In the genomic region with DNA sequence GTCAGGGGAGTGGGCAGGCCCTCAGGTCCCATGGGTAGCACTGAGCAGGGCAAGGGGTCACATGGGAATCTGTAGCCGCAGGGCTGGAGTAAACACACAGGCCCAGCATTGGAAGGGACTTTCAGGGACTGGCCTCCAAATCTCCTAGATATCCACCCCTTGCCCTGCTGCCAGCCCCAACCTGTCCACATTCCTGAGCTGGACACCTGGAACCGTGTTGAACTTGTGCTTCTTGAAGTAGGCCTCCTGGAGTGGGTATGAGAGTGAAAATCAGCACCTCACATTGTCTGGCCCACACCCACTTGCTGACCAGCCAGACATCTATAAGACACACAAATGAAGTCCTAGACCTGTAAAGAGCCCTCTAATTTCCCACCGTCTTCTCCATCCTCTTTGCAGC, we compare ENCODE assay signal across 22 cellular contexts. TPM values are rescaled to one million over a fixed set of nuclear protein-coding genes. Genes with fewer than 3 reads are reported as not detected.
DNase-seq lines count a peak whose midpoint lies in the region; ATAC-seq and TF ChIP-seq lines count a peak whose summit lies in the region.
"Had no signal": no experiment of that assay in that cellular context is flagged by ENCODE, and none has a peak within 500 bp of the region (broad histone marks: within the 10 kb centered on the region; RNA-seq: fewer than 3 reads in every experiment).

No MANE protein-coding gene starts in this region.

- H3K4me2 ChIP-seq in IMR-90 (ENCODE audit: low read depth, low read length) = no peak overlapping the region
- H3K4me2 ChIP-seq in mammary epithelial cell (ENCODE audit: insufficient read depth, low read depth, low read length) = peak overlapping the region; percentile 43

- H2AK5ac ChIP-seq in IMR-90 (ENCODE audit: low read depth, low read length) = peak overlapping the region; percentile 41; the same call in 1 of the 2 replicates

- peak overlapping the region; percentile 57 for H2BK120ac ChIP-seq in IMR-90 (ENCODE audit: low read depth, low read length)

- no peak overlapping the region for H4K5ac ChIP-seq in IMR-90 (ENCODE audit: low read depth, low read length)

- CTCF ChIA-PET in IMR-90 (lab: Yijun Ruan, JAX) (no interaction called here), mammary epithelial cell (lab: Charles Lee; ENCODE audit: low non-redundant PET) (no interaction called here)
- CTCF ChIA-PET in CD4-positive, alpha-beta T cell (lab: Charles Lee) = no interaction called here

- no peak overlapping the region for H3K18ac ChIP-seq in IMR-90 (ENCODE audit: low read depth, low read length)

- peaks cover 9% of the 10 kb centered on the region for H3K4me1 ChIP-seq in IMR-90 (ENCODE audit: control insufficient read depth, insufficient read depth, low read length)
- peaks cover 44% of the 10 kb centered on the region for H3K4me1 ChIP-seq in mammary epithelial cell (ENCODE audit: insufficient read depth, low read length)
- H3K4me1 ChIP-seq in lower lobe of right lung = peaks cover 15% of the 10 kb centered on the region
- peaks cover 69 to 93% of the 10 kb centered on the region in 2 donors for H3K4me1 ChIP-seq in thyroid gland
- peaks cover 0 to 27% (median 2%) of the 10 kb centered on the region in 6 donors for H3K4me1 ChIP-seq in spleen

- no peak overlapping the region for H3K27ac ChIP-seq in IMR-90 (ENCODE audit: insufficient read depth, low read length)
- H3K27ac ChIP-seq in mammary epithelial cell (ENCODE audit: insufficient read depth, low read depth, low read length) = peak overlapping the region; percentile 35
- peak overlapping the region; percentile 11 for H3K27ac ChIP-seq in lower lobe of right lung
- H3K27ac ChIP-seq in thyroid gland = peak overlapping the region; percentile 91 to 98 (median 96)
- no peak overlapping the region for H3K27ac ChIP-seq in spleen
- H3K27ac ChIP-seq in CD4-positive, alpha-beta T cell (ENCODE audit: low read depth, low read length) = no peak overlapping the region
- H3K27ac ChIP-seq: HL-60 had no signal

- peak overlapping the region; percentile 6; the same call in 1 of the 3 replicates for H2BK15ac ChIP-seq in IMR-90 (ENCODE audit: low read depth, low read length)

- TF ChIP-seq RAD21 in IMR-90 (IDR thresholded peaks at IDR 0.05; ENCODE audit: low read length) = no peak

- TF ChIP-seq CTCF in IMR-90 (conservative IDR thresholded peaks at IDR 0.05; ENCODE audit: low read depth, low read length) (no peak), mammary epithelial cell (conservative IDR thresholded peaks at IDR 0.05 in 1 of 2, IDR thresholded peaks at IDR 0.05 in 1 of 2; ENCODE audit: extremely low read depth in 1 of 2, insufficient read depth in 1 of 2, low read depth in 1 of 2, low read length in 2 of 2) (no peak), lower lobe of right lung (IDR thresholded peaks at IDR 0.05) (no peak), thyroid gland (IDR thresholded peaks at IDR 0.05) (no peak), spleen (IDR thresholded peaks at IDR 0.05 in 8 of 11, conservative IDR thresholded peaks at IDR 0.05 in 3 of 11) (no peak), mesothelial cell of epicardium (IDR thresholded peaks at IDR 0.05; ENCODE audit: unreplicated experiment) (no peak)
- TF ChIP-seq CTCF in CD4-positive, alpha-beta T cell (IDR thresholded peaks at IDR 0.05) = no peak

- in situ Hi-C loops in IMR-90 (cut with MboI; ENCODE audit: low sequenced_read_pairs) (no loop called here), mammary epithelial cell (cut with MboI; ENCODE audit: low sequenced_read_pairs in 2 of 2) (loop anchor here in 1 of 2 donors (25.0 kb wide), 1 partner anchor 503 kb away; a partner anchor contains a TSS)

- H3K27me3 ChIP-seq in IMR-90 (ENCODE audit: control insufficient read depth, insufficient read depth, low read length) (no peaks in the 10 kb centered on the region), mammary epithelial cell (ENCODE audit: insufficient read depth, low read length) (no peaks in the 10 kb centered on the region), lower lobe of right lung (ENCODE audit: low read depth) (no peaks in the 10 kb centered on the region), thyroid gland (no peaks in the 10 kb centered on the region), spleen (replicated peaks in 1 of 7) (no peaks in the 10 kb centered on the region)
- H3K27me3 ChIP-seq in CD4-positive, alpha-beta T cell (ENCODE audit: control insufficient read depth, insufficient read depth, low read length) = no peaks in the 10 kb centered on the region
- H3K27me3 ChIP-seq: MG63 had no signal

- H3K9me3 ChIP-seq in IMR-90 (ENCODE audit: control insufficient read depth, insufficient read depth, low read length) (no peaks in the 10 kb centered on the region), mammary epithelial cell (replicated peaks; ENCODE audit: insufficient read depth, low read length) (no peaks in the 10 kb centered on the region), lower lobe of right lung (no peaks in the 10 kb centered on the region), thyroid gland (no peaks in the 10 kb centered on the region), spleen (no peaks in the 10 kb centered on the region)
- H3K9me3 ChIP-seq in CD4-positive, alpha-beta T cell (ENCODE audit: control insufficient read depth, low read length) = no peaks in the 10 kb centered on the region
- H3K9me3 ChIP-seq: MG63 had no signal

- H3K9me1 ChIP-seq in IMR-90 (ENCODE audit: insufficient read depth, low read length) = peaks cover 26% of the 10 kb centered on the region

- WGBS in IMR-90 (ENCODE audit: extremely low coverage in 2 of 2, insufficient read length in 1 of 2), 2 experiments = 100% methylated on average over 1 of the region's 3 CpGs; no CpG with 5 or more reads in 1 of the 2 experiments
- WGBS in mammary epithelial cell (ENCODE audit: low coverage, missing lambda C conversion rate) = 11% methylated on average over 3 of the region's 3 CpGs
- WGBS in thyroid gland, 2 donors = 25 to 39% methylated on average over 2 to 3 of the region's 3 CpGs
- 86 to 100% (median 94%) methylated on average over 3 of the region's 3 CpGs for WGBS in spleen, 5 donors

- no peaks in the 10 kb centered on the region for H3K27me3 Mint-ChIP-seq in CD4-positive, alpha-beta T cell
- no peaks in the 10 kb centered on the region for H3K27me3 Mint-ChIP-seq in mesothelial cell of epicardium (ENCODE audit: low read depth)

- BruUV-seq in IMR-90 (replicated peaks; lab: Mats Ljungman, UMichigan) (no TSS peak), mammary epithelial cell (replicated peaks; lab: Mats Ljungman, UMichigan) (no TSS peak)

- H3K56ac ChIP-seq in IMR-90 (ENCODE audit: extremely low read depth, insufficient read depth, low read length) = no peak overlapping the region

- TF ChIP-seq POLR2A in IMR-90 (IDR thresholded peaks at IDR 0.05; ENCODE audit: low read depth, low read length) (no peak), thyroid gland (IDR thresholded peaks at IDR 0.05) (peak in 1 of 2 donors; percentile 26), spleen (IDR thresholded peaks at IDR 0.05) (no peak)

- intact Hi-C loops in IMR-90 (cut with micrococcal nuclease) = no loop called here
- intact Hi-C loops in mammary epithelial cell (cut with micrococcal nuclease) = no loop called here
- intact Hi-C loops in lower lobe of right lung (cut with DNase I) = no loop called here
- intact Hi-C loops in thyroid gland (cut with DNase I) = no loop called here
- intact Hi-C loops in spleen (cut with DNase I; ENCODE audit: low total_unique reads) = no loop called here
- intact Hi-C loops in CD4-positive, alpha-beta T cell (cut with DNase I, micrococcal nuclease) = loop anchor here in 1 of 2 experiments (10.0 kb wide), 1 partner anchor 1836 kb away; a partner anchor contains a TSS

- peaks cover 68% of the 10 kb centered on the region for H3K36me3 Mint-ChIP-seq in CD4-positive, alpha-beta T cell (ENCODE audit: low read depth)
- H3K36me3 Mint-ChIP-seq in mesothelial cell of epicardium = peaks cover 23% of the 10 kb centered on the region

- DNase-seq in IMR-90 = no peak
- DNase-seq in mammary epithelial cell = peak; percentile 72
- no peak for DNase-seq in lower lobe of right lung
- DNase-seq in thyroid gland = peak; percentile 93
- DNase-seq in spleen = no peak
- no peak for DNase-seq in CD4-positive, alpha-beta T cell
- no peak for DNase-seq in mesothelial cell of epicardium (ENCODE audit: low spot score in 2 of 2, unreplicated experiment in 2 of 2)
- DNase-seq: AML-193, COR-L47, DMS 273 treated with DMSO at 0.1 percent for 48 hours, GDM1, H9, Karpas-422, MG63, NCI-H1048, NCI-H1436, NCI-H1930, NCI-H345, NCI-H524 treated with DMSO at 0.1 percent for 48 hours had no signal

- H2AFZ ChIP-seq in IMR-90 (replicated peaks; ENCODE audit: low read length, poor library complexity) (peak overlapping the region; percentile 77), mammary epithelial cell (ENCODE audit: low read depth, low read length) (no peak overlapping the region)

- no peak overlapping the region for H3K4me3 Mint-ChIP-seq in CD4-positive, alpha-beta T cell
- H3K4me3 Mint-ChIP-seq in mesothelial cell of epicardium = no peak overlapping the region
- H3K4me3 Mint-ChIP-seq: H9 had no signal

- H4K8ac ChIP-seq in IMR-90 (ENCODE audit: low read depth in 2 of 2, low read length in 2 of 2) = peak overlapping the region in 1 of 2 experiments; percentile 61; a peak in 1 of 4 replicates

- H3K4me1 Mint-ChIP-seq in CD4-positive, alpha-beta T cell (ENCODE audit: low read depth) = peaks cover under 1% of the 10 kb centered on the region
- H3K4me1 Mint-ChIP-seq in mesothelial cell of epicardium = no peaks in the 10 kb centered on the region

- peaks cover 7% of the 10 kb centered on the region for H3K79me2 ChIP-seq in mammary epithelial cell (ENCODE audit: insufficient read depth, low read length)

- peak overlapping the region; percentile 33 for H3K4ac ChIP-seq in IMR-90 (ENCODE audit: low read depth, low read length)

- H3K4me3 ChIP-seq in IMR-90 (ENCODE audit: insufficient read depth, low read depth, low read length) (no peak overlapping the region), mammary epithelial cell (replicated peaks in 1 of 3; ENCODE audit: insufficient read depth in 1 of 3, low read depth in 2 of 3, low read length in 3 of 3) (no peak overlapping the region), lower lobe of right lung (no peak overlapping the region), thyroid gland (replicated peaks in 1 of 3) (no peak overlapping the region), spleen (no peak overlapping the region)
- H3K4me3 ChIP-seq: MG63 had no signal

- POLR2A ChIA-PET in IMR-90 (lab: Charles Lee; ENCODE audit: unreplicated experiment) = no interaction called here
- POLR2A ChIA-PET in CD4-positive, alpha-beta T cell (lab: Charles Lee) = no interaction called here

- H4K20me1 ChIP-seq in IMR-90 (ENCODE audit: insufficient read depth, low read length) = peaks cover 3% of the 10 kb centered on the region; the same call in 1 of the 2 replicates
- H4K20me1 ChIP-seq in mammary epithelial cell (ENCODE audit: insufficient read depth, low read length) = no peaks in the 10 kb centered on the region

- peak overlapping the region; percentile 5; the same call in 1 of the 2 replicates for H2BK20ac ChIP-seq in IMR-90 (ENCODE audit: low read depth, low read length)

- H3K9ac ChIP-seq in IMR-90 (ENCODE audit: low read depth, low read length) = no peak overlapping the region
- H3K9ac ChIP-seq in mammary epithelial cell (ENCODE audit: insufficient read depth, low read length) = no peak overlapping the region

- H3K79me1 ChIP-seq in IMR-90 (ENCODE audit: low read depth in 1 of 2, low read length in 2 of 2) = peaks cover 0 to 21% of the 10 kb centered on the region in 2 experiments; a peak in 1 of 4 replicates

- H4K91ac ChIP-seq in IMR-90 (ENCODE audit: insufficient read depth, low read depth, low read length) = peak overlapping the region; percentile 49

- peak overlapping the region; percentile 73 for H3K14ac ChIP-seq in IMR-90 (replicated peaks; ENCODE audit: low read depth, low read length)

- H3K23ac ChIP-seq in IMR-90 (ENCODE audit: low read depth, low read length) = peak overlapping the region; percentile 22; the same call in 1 of the 2 replicates

- H3K36me3 ChIP-seq in IMR-90 (ENCODE audit: control insufficient read depth, insufficient read depth, low read length) (peaks cover 45% of the 10 kb centered on the region), mammary epithelial cell (ENCODE audit: insufficient read depth, low read length) (peaks cover 31% of the 10 kb centered on the region), lower lobe of right lung (peaks cover 74% of the 10 kb centered on the region), thyroid gland (peaks cover 7 to 14% of the 10 kb centered on the region in 2 donors), spleen (peaks cover 0 to 88% (median 39%) of the 10 kb centered on the region in 6 donors)

- dilution Hi-C loops in IMR-90 (cut with HindIII; ENCODE audit: low sequenced_read_pairs, unreplicated experiment) = loop anchor here (25.0 kb wide), 1 partner anchor 153 kb away; no protein-coding TSS in a partner anchor
- dilution Hi-C loops in mammary epithelial cell (cut with HindIII; ENCODE audit: low sequenced_read_pairs) = loop anchor here (5.0 kb wide), 1 partner anchor 82 kb away; no protein-coding TSS in a partner anchor

- ATAC-seq in IMR-90 (ENCODE audit: low read depth) = no peak
- peak; percentile 39 to 51 for ATAC-seq in lower lobe of right lung
- no peak for ATAC-seq in CD4-positive, alpha-beta T cell (ENCODE audit: poor library complexity)

- no peaks in the 10 kb centered on the region for H3K9me3 Mint-ChIP-seq in CD4-positive, alpha-beta T cell
- no peaks in the 10 kb centered on the region for H3K9me3 Mint-ChIP-seq in mesothelial cell of epicardium
- H3K9me3 Mint-ChIP-seq: H9 had no signal

- no peak overlapping the region for H3K27ac Mint-ChIP-seq in CD4-positive, alpha-beta T cell
- H3K27ac Mint-ChIP-seq in mesothelial cell of epicardium = no peak overlapping the region
- H3K27ac Mint-ChIP-seq: H9 had no signal

- H2AK9ac ChIP-seq in IMR-90 (replicated peaks; ENCODE audit: low read depth, low read length, poor library complexity) = peak overlapping the region; percentile 85

- peak overlapping the region; percentile 73 for H2BK5ac ChIP-seq in IMR-90 (ENCODE audit: low read depth, low read length, poor library complexity, severe bottlenecking)

RNA-seq across cellular contexts. Expression of a gene that starts 7.7 kb away (rescaled TPM):
- total RNA-seq in IMR-90 (2012; rRNA removed) (45.3 and 54.8 TPM in 2 replicates), mammary epithelial cell (100 to 1,000 TPM in 1 of 2 donors, 10 to 100 TPM in 1; 92.5 to 144 TPM), lower lobe of right lung (59.3 TPM), thyroid gland (10 to 100 TPM; 54.2 to 90.8 (median 79.3) TPM), spleen (10 to 100 TPM; 29.8 to 59.5 (median 32.8) TPM), mesothelial cell of epicardium (87.1 to 95.6 TPM (median 91.6 TPM) in 3 replicates)
- polyA plus RNA-seq in IMR-90 (2012; rRNA removed) (65.3 and 65.8 TPM in 2 replicates), mammary epithelial cell (73.1 TPM), spleen (10 to 100 TPM; 21.6 to 38.0 (median 31.3) TPM)
- 44.6 and 61.9 TPM in 2 replicates for polyA plus RNA-seq in IMR-90 (2012; cell fraction: cytosol; rRNA removed)
- 135 and 140 TPM in 2 replicates for polyA plus RNA-seq in IMR-90 (2012; cell fraction: nucleus; rRNA removed; ENCODE audit: low replicate concordance)
- 55.2 TPM for polyA minus RNA-seq in mammary epithelial cell
- total RNA-seq in CD4-positive, alpha-beta T cell = 10 to 100 TPM; 21.1 to 29.0 TPM

RNA-seq across cellular contexts. Expression of a gene that starts 12.6 kb away (rescaled TPM):
- total RNA-seq in IMR-90 (2012; rRNA removed) (2.5 TPM in 2 replicates), mammary epithelial cell (10 to 100 TPM in 1 of 2 donors, 1 to 10 TPM in 1; 8.8 to 13.8 TPM), lower lobe of right lung (3.4 TPM), thyroid gland (10 to 100 TPM; 30.5 to 47.4 (median 37.8) TPM), spleen (10 to 100 TPM in 1 of 7 donors, 1 to 10 TPM in 6; 3.4 to 13.4 (median 3.7) TPM), mesothelial cell of epicardium (2.1 to 2.8 TPM (median 2.6 TPM) in 3 replicates)
- polyA plus RNA-seq in IMR-90 (2012; rRNA removed) (2.5 and 2.9 TPM in 2 replicates), mammary epithelial cell (5.4 TPM), spleen (1 to 10 TPM in 1 of 3 donors, under 1 TPM in 2; 0.73 to 2.0 (median 0.87) TPM)
- 2.5 and 4.7 TPM in 2 replicates for polyA plus RNA-seq in IMR-90 (2012; cell fraction: cytosol; rRNA removed)
- 3.3 and 3.6 TPM in 2 replicates for polyA plus RNA-seq in IMR-90 (2012; cell fraction: nucleus; rRNA removed; ENCODE audit: low replicate concordance)
- polyA minus RNA-seq in mammary epithelial cell = 12.4 TPM
- total RNA-seq in CD4-positive, alpha-beta T cell = under 1 TPM in 1 of 2 experiments, not detected in 1; 0.14 TPM

RNA-seq across cellular contexts. Expression of a gene that starts 14.3 kb away (rescaled TPM):
- not detected in 2 replicates for total RNA-seq in IMR-90 (2012; rRNA removed)
- not detected in 2 replicates for polyA plus RNA-seq in IMR-90 (2012; rRNA removed)
- polyA plus RNA-seq in IMR-90 (2012; cell fraction: cytosol; rRNA removed) = not detected in 2 replicates
- not detected in 2 replicates for polyA plus RNA-seq in IMR-90 (2012; cell fraction: nucleus; rRNA removed; ENCODE audit: low replicate concordance)
- not detected for total RNA-seq in mammary epithelial cell
- polyA plus RNA-seq in mammary epithelial cell = not detected
- polyA minus RNA-seq in mammary epithelial cell = not detected
- not detected for total RNA-seq in lower lobe of right lung
- total RNA-seq in thyroid gland = not detected
- total RNA-seq in spleen = not detected
- polyA plus RNA-seq in spleen = not detected
- total RNA-seq in CD4-positive, alpha-beta T cell = not detected
- total RNA-seq in mesothelial cell of epicardium = not detected in 3 replicates
- total RNA-seq: H9, HT1080, RPMI7951 had no signal

RNA-seq across cellular contexts. Expression of a gene that starts 15.7 kb away (rescaled TPM):
- total RNA-seq in IMR-90 (2012; rRNA removed) (0.18 TPM in 1 of 2 replicates, not detected in the other), mammary epithelial cell (100 to 1,000 TPM; 116 to 277 TPM), lower lobe of right lung (68.9 TPM), thyroid gland (100 to 1,000 TPM in 2 of 4 donors, 10 to 100 TPM in 2; 61.2 to 154 (median 105) TPM), spleen (1 to 10 TPM in 4 of 7 donors, under 1 TPM in 1, not detected in 2; 0.85 to 3.2 (median 1.6) TPM), mesothelial cell of epicardium (0.51 to 0.63 TPM (median 0.52 TPM) in 3 replicates)
- polyA plus RNA-seq in IMR-90 (2012; rRNA removed) (0.82 and 0.89 TPM in 2 replicates), mammary epithelial cell (510 TPM), spleen (1 to 10 TPM in 2 of 3 donors, under 1 TPM in 1; 0.96 to 2.2 (median 1.4) TPM)
- polyA plus RNA-seq in IMR-90 (2012; cell fraction: cytosol; rRNA removed) = 0.08 and 0.44 TPM in 2 replicates
- polyA plus RNA-seq in IMR-90 (2012; cell fraction: nucleus; rRNA removed; ENCODE audit: low replicate concordance) = 0.55 and 1.1 TPM in 2 replicates
- 362 TPM for polyA minus RNA-seq in mammary epithelial cell
- not detected for total RNA-seq in CD4-positive, alpha-beta T cell
- total RNA-seq: H9 had no signal

RNA-seq across cellular contexts. Expression of a gene that starts 57.0 kb away (rescaled TPM):
- total RNA-seq in IMR-90 (2012; rRNA removed) (4.7 and 4.8 TPM in 2 replicates), mammary epithelial cell (10 to 100 TPM in 1 of 2 donors, 1 to 10 TPM in 1; 1.2 to 14.3 TPM), lower lobe of right lung (1.7 TPM), thyroid gland (1 to 10 TPM in 1 of 4 donors, under 1 TPM in 3; 0.27 to 1.7 (median 0.61) TPM), spleen (1 to 10 TPM; 2.4 to 9.2 (median 2.9) TPM), mesothelial cell of epicardium (11.2 to 12.2 TPM (median 11.7 TPM) in 3 replicates)
- polyA plus RNA-seq in IMR-90 (2012; rRNA removed) (10.6 and 10.7 TPM in 2 replicates), mammary epithelial cell (10.5 TPM), spleen (1 to 10 TPM; 2.9 to 4.1 (median 2.9) TPM)
- polyA plus RNA-seq in IMR-90 (2012; cell fraction: cytosol; rRNA removed) = 4.1 and 9.9 TPM in 2 replicates
- polyA plus RNA-seq in IMR-90 (2012; cell fraction: nucleus; rRNA removed; ENCODE audit: low replicate concordance) = 20.5 and 33.8 TPM in 2 replicates
- 17.6 TPM for polyA minus RNA-seq in mammary epithelial cell
- 1 to 10 TPM in 1 of 2 experiments, under 1 TPM in 1; 0.33 to 1.0 TPM for total RNA-seq in CD4-positive, alpha-beta T cell

Comparison
In these comparisons a context has a peak if more than half of its experiments do, and no peak if none do; other contexts are left out.
1. ATAC-seq: peak in lower lobe of right lung (2 of 2); none in IMR-90 (single experiment) and CD4-positive, alpha-beta T cell (single experiment).
2. DNase-seq: peak in mammary epithelial cell (single experiment) and thyroid gland (2 of 2); none in IMR-90 (single experiment), lower lobe of right lung (single experiment), spleen (single experiment), CD4-positive, alpha-beta T cell (0 of 10) and mesothelial cell of epicardium (0 of 2).
3. H3K27ac ChIP-seq: peak in mammary epithelial cell (single experiment), lower lobe of right lung (single experiment) and thyroid gland (3 of 3); none in IMR-90 (single experiment), spleen (0 of 8) and CD4-positive, alpha-beta T cell (single experiment).